Comparison of ENCODE assay signal across 8 cellular contexts in genomic region chr18:11872479-11873136, GRCh38. TPM values are rescaled to one million over a fixed set of nuclear protein-coding genes. Genes with fewer than 3 reads are reported as not detected.
DNase-seq lines count a peak whose midpoint lies in the region; ATAC-seq and TF ChIP-seq lines count a peak whose summit lies in the region.

No MANE protein-coding gene starts in this region.

- no peaks in the 10 kb centered on the region for H3K9me2 ChIP-seq in GM23248 (ENCODE audit: insufficient read depth)

- no peaks in the 10 kb centered on the region for H3K9me3 ChIP-seq in BE2C
- no peaks in the 10 kb centered on the region for H3K9me3 ChIP-seq in GM23248 (ENCODE audit: low read depth)
- no peaks in the 10 kb centered on the region for H3K9me3 ChIP-seq in gastroesophageal sphincter
- no peaks in the 10 kb centered on the region for H3K9me3 ChIP-seq in upper lobe of right lung

- in situ Hi-C loops in GM23248 (cut with MboI) = no loop called here

- no peak for TF ChIP-seq EP300 in gastroesophageal sphincter (IDR thresholded peaks at IDR 0.05)

- intact Hi-C loops in upper lobe of right lung (cut with DNase I) (no loop called here), posterior cingulate gyrus (cut with DNase I) (no loop called here)

- ATAC-seq in gastroesophageal sphincter (no peak), upper lobe of right lung (peak; percentile 88), GM19467 (IDR thresholded peaks at IDR 0.05; ENCODE audit: unreplicated experiment) (no peak)

- H3K4me2 ChIP-seq in GM23248 (ENCODE audit: unreplicated experiment) = no peak overlapping the region

- TF ChIP-seq CTCF in BE2C (IDR thresholded peaks at IDR 0.05; ENCODE audit: low read depth, low read length) (peak; percentile 20), gastroesophageal sphincter (IDR thresholded peaks at IDR 0.05) (peak in 3 of 4 experiments; percentile 29 to 33 (median 29)), upper lobe of right lung (IDR thresholded peaks at IDR 0.05) (peak; percentile 35)

- DNase-seq in BE2C (no peak), GM23248 (peak; percentile 40), RKO (ENCODE audit: low spot score) (peak; percentile 43), upper lobe of right lung (no peak), posterior cingulate gyrus (no peak), T-helper 9 cell (no peak)

- H3K79me2 ChIP-seq in GM23248 (ENCODE audit: insufficient read depth) = no peaks in the 10 kb centered on the region

- H3K36me3 ChIP-seq in BE2C (no peaks in the 10 kb centered on the region), GM23248 (ENCODE audit: low read depth) (no peaks in the 10 kb centered on the region), gastroesophageal sphincter (peaks cover 0 to 63% of the 10 kb centered on the region in 2 donors), upper lobe of right lung (peaks cover 5% of the 10 kb centered on the region)

- H3K27me3 ChIP-seq in BE2C (peaks cover 7% of the 10 kb centered on the region), GM23248 (replicated peaks; ENCODE audit: insufficient read depth) (no peaks in the 10 kb centered on the region), gastroesophageal sphincter (no peaks in the 10 kb centered on the region), upper lobe of right lung (no peaks in the 10 kb centered on the region)

- no peak overlapping the region for H3K4me3 ChIP-seq in BE2C (ENCODE audit: low read depth, low read length)
- H3K4me3 ChIP-seq in GM23248 = no peak overlapping the region
- no peak overlapping the region for H3K4me3 ChIP-seq in gastroesophageal sphincter
- no peak overlapping the region for H3K4me3 ChIP-seq in upper lobe of right lung

- H2AFZ ChIP-seq in GM23248 = no peak overlapping the region

- H3K9ac ChIP-seq in GM23248 = no peak overlapping the region

- H3K27ac ChIP-seq in GM23248 = no peak overlapping the region
- H3K27ac ChIP-seq in gastroesophageal sphincter = no peak overlapping the region
- H3K27ac ChIP-seq in upper lobe of right lung = no peak overlapping the region

- 78 to 83% methylated on average over 13 of the region's 13 CpGs for WGBS in GM23248 (ENCODE audit: low coverage in 1 of 2, low lambda C conversion rate in 2 of 2, missing lambda C conversion rate in 2 of 2), 2 experiments
- WGBS in gastroesophageal sphincter (ENCODE audit: low coverage in 1 of 2), 2 donors = 42 to 60% methylated on average over 3 to 8 of the region's 13 CpGs

- H3F3A ChIP-seq in GM23248 (ENCODE audit: insufficient read depth) = no peaks in the 10 kb centered on the region

- H3K4me1 ChIP-seq in BE2C (no peaks in the 10 kb centered on the region), GM23248 (ENCODE audit: insufficient read depth) (no peaks in the 10 kb centered on the region), gastroesophageal sphincter (no peaks in the 10 kb centered on the region), upper lobe of right lung (no peaks in the 10 kb centered on the region)

- H4K20me1 ChIP-seq in GM23248 (ENCODE audit: insufficient read depth) = no peaks in the 10 kb centered on the region

- TF ChIP-seq POLR2A in gastroesophageal sphincter (IDR thresholded peaks at IDR 0.05) = no peak

RNA-seq across cellular contexts. Expression of gene CHMP1B, which starts 21.4 kb away (rescaled TPM):
- 13.9 TPM for polyA plus RNA-seq in BE2C (2012; ENCODE audit: insufficient read depth, insufficient read length, low read depth)
- total RNA-seq in GM23248 (2014; rRNA removed; shearing (Covaris generic)) = 47.4 and 47.8 TPM in 2 replicates
- polyA plus RNA-seq in GM23248 (2016; fragmentation: Nextera tagmentation; extraction: Ambion mirVana) = 47.1 and 49.2 TPM in 2 replicates
- total RNA-seq in gastroesophageal sphincter (10 to 100 TPM; 46.0 to 71.6 (median 52.8) TPM), upper lobe of right lung (42.6 TPM)

RNA-seq across cellular contexts. Expression of gene MPPE1, which starts 35.5 kb away (rescaled TPM):
- 13.2 TPM for polyA plus RNA-seq in BE2C (2012; ENCODE audit: insufficient read depth, insufficient read length, low read depth)
- total RNA-seq in GM23248 (2014; rRNA removed; shearing (Covaris generic)) = 25.6 and 34.8 TPM in 2 replicates
- polyA plus RNA-seq in GM23248 (2016; fragmentation: Nextera tagmentation; extraction: Ambion mirVana) = 39.7 and 47.2 TPM in 2 replicates
- 10 to 100 TPM; 19.5 to 33.8 (median 21.4) TPM for total RNA-seq in gastroesophageal sphincter
- 67.0 TPM for total RNA-seq in upper lobe of right lung

Comparison
In these comparisons a context has a peak if more than half of its experiments do, and no peak if none do; other contexts are left out.
1. DNase-seq: peak in GM23248 (single experiment) and RKO (single experiment); none in BE2C (single experiment), upper lobe of right lung (single experiment), posterior cingulate gyrus (0 of 10) and T-helper 9 cell (single experiment).
2. Peak in every context shown above with its lines, with median percentiles within 50 percentile points of each other: CTCF ChIP-seq.